In the genomic region with DNA sequence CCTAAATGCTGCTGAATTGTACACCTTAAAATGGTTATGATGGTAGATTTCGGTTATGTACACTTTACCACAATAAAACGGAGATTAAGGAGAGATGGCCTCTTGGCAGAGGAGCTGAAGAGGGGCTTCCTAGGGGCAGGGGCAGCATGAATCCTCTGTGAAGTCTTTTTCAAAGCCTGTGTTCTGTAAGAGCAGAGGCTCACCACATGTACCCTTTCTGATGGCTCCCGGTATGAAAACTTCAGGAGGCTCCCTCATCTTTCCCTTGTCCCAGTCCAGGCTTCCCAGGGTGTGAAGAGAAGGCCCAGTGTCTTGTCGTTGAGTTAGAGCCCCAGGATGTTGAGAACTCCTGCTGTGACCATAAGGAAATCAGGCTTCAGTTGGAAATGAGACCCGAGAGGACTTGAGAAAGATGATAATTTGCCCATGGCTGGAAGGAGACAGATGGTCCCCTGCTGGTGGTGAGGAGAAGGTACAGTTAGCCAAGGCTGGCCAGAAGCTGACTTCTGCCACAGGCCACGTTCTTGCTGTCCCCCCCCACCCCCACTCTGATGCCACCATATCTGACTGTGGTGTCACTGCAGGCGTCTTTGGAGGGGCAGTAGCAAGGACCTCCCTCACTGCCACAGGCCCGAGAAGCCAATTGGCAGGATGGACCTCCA, we compare ENCODE assay signal across 1 cellular context.
TF ChIP-seq lines count a peak whose summit lies in the region.

No MANE protein-coding gene starts in this region.

TF ChIP-seq in SK-N-SH treated with all-trans-retinoic acid at 6 μM for 48 hours, 23 proteins besides CTCF, POLR2A, EP300 and RAD21 (continued from another document):
- TF ChIP-seq, protein P1, sequence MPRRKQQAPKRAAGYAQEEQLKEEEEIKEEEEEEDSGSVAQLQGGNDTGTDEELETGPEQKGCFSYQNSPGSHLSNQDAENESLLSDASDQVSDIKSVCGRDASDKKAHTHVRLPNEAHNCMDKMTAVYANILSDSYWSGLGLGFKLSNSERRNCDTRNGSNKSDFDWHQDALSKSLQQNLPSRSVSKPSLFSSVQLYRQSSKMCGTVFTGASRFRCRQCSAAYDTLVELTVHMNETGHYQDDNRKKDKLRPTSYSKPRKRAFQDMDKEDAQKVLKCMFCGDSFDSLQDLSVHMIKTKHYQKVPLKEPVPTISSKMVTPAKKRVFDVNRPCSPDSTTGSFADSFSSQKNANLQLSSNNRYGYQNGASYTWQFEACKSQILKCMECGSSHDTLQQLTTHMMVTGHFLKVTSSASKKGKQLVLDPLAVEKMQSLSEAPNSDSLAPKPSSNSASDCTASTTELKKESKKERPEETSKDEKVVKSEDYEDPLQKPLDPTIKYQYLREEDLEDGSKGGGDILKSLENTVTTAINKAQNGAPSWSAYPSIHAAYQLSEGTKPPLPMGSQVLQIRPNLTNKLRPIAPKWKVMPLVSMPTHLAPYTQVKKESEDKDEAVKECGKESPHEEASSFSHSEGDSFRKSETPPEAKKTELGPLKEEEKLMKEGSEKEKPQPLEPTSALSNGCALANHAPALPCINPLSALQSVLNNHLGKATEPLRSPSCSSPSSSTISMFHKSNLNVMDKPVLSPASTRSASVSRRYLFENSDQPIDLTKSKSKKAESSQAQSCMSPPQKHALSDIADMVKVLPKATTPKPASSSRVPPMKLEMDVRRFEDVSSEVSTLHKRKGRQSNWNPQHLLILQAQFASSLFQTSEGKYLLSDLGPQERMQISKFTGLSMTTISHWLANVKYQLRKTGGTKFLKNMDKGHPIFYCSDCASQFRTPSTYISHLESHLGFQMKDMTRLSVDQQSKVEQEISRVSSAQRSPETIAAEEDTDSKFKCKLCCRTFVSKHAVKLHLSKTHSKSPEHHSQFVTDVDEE (CRISPR knock-in tag; IDR thresholded peaks at IDR 0.05): no peak
